ENCODE assay signal across 15 cellular contexts in genomic region chr11:82999232-82999631, GRCh38.
DNase-seq lines count a peak whose midpoint lies in the region; ATAC-seq, FAIRE-seq and TF ChIP-seq lines count a peak whose summit lies in the region.
"Had no signal": no experiment of that assay in that cellular context is flagged by ENCODE, and none has a peak within 500 bp of the region (broad histone marks: within the 10 kb centered on the region; RNA-seq: fewer than 3 reads in every experiment).

No MANE protein-coding gene starts in this region.

- H3K36me3 Mint-ChIP-seq in memory B cell: peaks cover 11% of the 10 kb centered on the region
- peaks cover 15% of the 10 kb centered on the region for H3K36me3 Mint-ChIP-seq in MCF 10A (ENCODE audit: insufficient read depth, unreplicated experiment)

- no peaks in the 10 kb centered on the region for H3K9me3 ChIP-seq in HepG2 (ENCODE audit: low read length)
- no peaks in the 10 kb centered on the region for H3K9me3 ChIP-seq in right lobe of liver
- H3K9me3 ChIP-seq in SU-DHL-6 (ENCODE audit: insufficient read depth, low read length): no peaks in the 10 kb centered on the region
- H3K9me3 ChIP-seq in pancreas: no peaks in the 10 kb centered on the region

- H3K36me3 ChIP-seq in HepG2 (replicated peaks in 1 of 2; ENCODE audit: control insufficient read depth in 1 of 2, insufficient read depth in 2 of 2, low read length in 2 of 2): no peaks in the 10 kb centered on the region; a peak in 1 of 5 replicates
- no peaks in the 10 kb centered on the region for H3K36me3 ChIP-seq in right lobe of liver
- H3K36me3 ChIP-seq in SU-DHL-6 (ENCODE audit: low read length): peaks cover 9% of the 10 kb centered on the region; the same call in 1 of the 2 replicates
- H3K36me3 ChIP-seq in pancreas: no peaks in the 10 kb centered on the region

- FAIRE-seq in HepG2 (lab: Jason Lieb, UNC): no peak
- no peak for FAIRE-seq in pancreas (lab: Jason Lieb, UNC)
- FAIRE-seq: D721Med, G401.6 had no signal

- H4K20me1 ChIP-seq in HepG2 (ENCODE audit: insufficient read depth, low read length) (no peaks in the 10 kb centered on the region), SU-DHL-6 (ENCODE audit: low read depth, low read length) (no peaks in the 10 kb centered on the region; the same call in 1 of the 2 replicates)

- DNase-seq in HepG2 (ENCODE audit: low spot score) (no peak), right lobe of liver (no peak), memory B cell (ENCODE audit: low spot score in 2 of 2) (no peak), MCF 10A (ENCODE audit: unreplicated experiment) (no peak), pancreas (no peak), NCI-H526 treated with DMSO at 0.1 percent for 48 hours (lab: John Stamatoyannopoulos, UW) (no peak)
- DNase-seq: AML-193; CD4-positive, alpha-beta T cell; DMS79 treated with DMSO at 0.1 percent for 48 hours; HCEC 1CT; NCI-H345 had no signal

- H3K4me1 ChIP-seq in HepG2 (ENCODE audit: insufficient read depth, low read length) (peaks cover 54% of the 10 kb centered on the region), right lobe of liver (no peaks in the 10 kb centered on the region), pancreas (peaks cover 0 to 4% (median 0%) of the 10 kb centered on the region in 3 donors)

- H3K4me1 Mint-ChIP-seq in memory B cell: peaks cover 43% of the 10 kb centered on the region
- H3K4me1 Mint-ChIP-seq in MCF 10A (ENCODE audit: insufficient read depth, unreplicated experiment): peaks cover 9% of the 10 kb centered on the region

- H3K79me2 ChIP-seq in HepG2 (ENCODE audit: insufficient read depth, low read length) (peaks cover 4% of the 10 kb centered on the region), SU-DHL-6 (ENCODE audit: insufficient read depth, low read length) (peaks cover 82% of the 10 kb centered on the region)

- no peak overlapping the region for H3K9ac ChIP-seq in HepG2 (ENCODE audit: insufficient read depth, low read depth, low read length)
- no peak overlapping the region for H3K9ac ChIP-seq in SU-DHL-6 (ENCODE audit: low read length)

- POLR2A ChIA-PET in HepG2 (lab: Yijun Ruan, JAX) (interaction anchor here (1.0 to 2.0 kb wide), 2 partner anchors 9 to 10 kb away, joined by 5 to 11 read pairs; no protein-coding TSS in a partner anchor), MCF 10A (lab: Yijun Ruan, JAX) (interaction anchor here (1.0 to 1.1 kb wide), 2 partner anchors 24 to 35 kb away, joined by 4 to 5 read pairs; no protein-coding TSS in a partner anchor)

- ATAC-seq in HepG2 (no peak), right lobe of liver (no peak), memory B cell (ENCODE audit: low read depth) (no peak), pancreas (no peak)
- ATAC-seq: Panc1 had no signal

- TF ChIP-seq EP300 in HepG2 (IDR thresholded peaks at IDR 0.05; ENCODE audit: low read depth in 2 of 2, low read length in 2 of 2): no peak
- no peak for TF ChIP-seq EP300 in HepG2 (CRISPR knock-in tag; IDR thresholded peaks at IDR 0.05; ENCODE audit: borderline replicate concordance)

- CTCF ChIA-PET in HepG2 (lab: Yijun Ruan, JAX; ENCODE audit: low intra/inter-chr PET ratio, low total read pairs): no interaction called here
- CTCF ChIA-PET in MCF 10A (lab: Yijun Ruan, JAX): interaction anchor here (0.6 to 1.4 kb wide), 3 partner anchors 23 to 298 kb away, joined by 3 to 4 read pairs (median 3); no protein-coding TSS in a partner anchor

- H3K27me3 ChIP-seq in HepG2 (ENCODE audit: control insufficient read depth in 1 of 2, insufficient read depth in 2 of 2, low read length in 2 of 2) (no peaks in the 10 kb centered on the region), right lobe of liver (no peaks in the 10 kb centered on the region), SU-DHL-6 (ENCODE audit: low read length) (no peaks in the 10 kb centered on the region), pancreas (no peaks in the 10 kb centered on the region)

- intact Hi-C loops in HepG2 (cut with micrococcal nuclease; ENCODE audit: unreplicated experiment): no loop called here
- intact Hi-C loops in right lobe of liver (cut with DNase I): no loop called here
- intact Hi-C loops in MCF 10A (cut with micrococcal nuclease): no loop called here
- intact Hi-C loops in pancreas (cut with DNase I): no loop called here

- in situ Hi-C loops in HepG2 (cut with HindIII; ENCODE audit: extremely low pct_ligation_motif_present, low pct_unique_long_range_greater_than_20kb): no loop called here

- no peaks in the 10 kb centered on the region for H3K9me3 Mint-ChIP-seq in memory B cell
- H3K9me3 Mint-ChIP-seq in MCF 10A (ENCODE audit: unreplicated experiment): no peaks in the 10 kb centered on the region
- H3K9me3 Mint-ChIP-seq: CD4-positive, alpha-beta T cell had no signal

- H3K4me3 Mint-ChIP-seq in memory B cell (no peak overlapping the region), MCF 10A (ENCODE audit: unreplicated experiment) (no peak overlapping the region)
- H3K4me3 Mint-ChIP-seq: CD4-positive, alpha-beta T cell had no signal

- no peak overlapping the region for H3K27ac ChIP-seq in HepG2 (ENCODE audit: extremely low read length, insufficient read depth, low read length)
- no peak overlapping the region for H3K27ac ChIP-seq in right lobe of liver
- H3K27ac ChIP-seq in SU-DHL-6 (ENCODE audit: low read depth, low read length): peak overlapping the region; percentile 12; the same call in 1 of the 2 replicates
- H3K27ac ChIP-seq in pancreas: no peak overlapping the region

- 0 out of 2 replicates have a peak, but pooled peaks cover 4% of the 10 kb centered on the region for H3F3A ChIP-seq in SU-DHL-6 (ENCODE audit: insufficient read depth)

- H3K4me3 ChIP-seq in HepG2 (replicated peaks in 1 of 3; ENCODE audit: insufficient read depth in 1 of 3, low read depth in 2 of 3, low read length in 3 of 3) (no peak overlapping the region), right lobe of liver (no peak overlapping the region), SU-DHL-6 (ENCODE audit: insufficient read depth, low read length, poor library complexity, severe bottlenecking) (no peak overlapping the region), pancreas (no peak overlapping the region)

- TF ChIP-seq CTCF in HepG2 (CRISPR knock-in tag; IDR thresholded peaks at IDR 0.05): no peak
- no peak for TF ChIP-seq CTCF in right lobe of liver (IDR thresholded peaks at IDR 0.05)
- no peak for TF ChIP-seq CTCF in SU-DHL-6 (IDR thresholded peaks at IDR 0.05; ENCODE audit: insufficient read depth, low read length, poor library complexity, severe bottlenecking)
- TF ChIP-seq CTCF in MCF 10A (IDR thresholded peaks at IDR 0.05; ENCODE audit: unreplicated experiment): no peak
- no peak for TF ChIP-seq CTCF in pancreas (IDR thresholded peaks at IDR 0.05)

- H2AFZ ChIP-seq in HepG2 (ENCODE audit: low read length) (no peak overlapping the region), SU-DHL-6 (ENCODE audit: low read depth, low read length, severe bottlenecking) (no peak overlapping the region)

- H3K27me3 Mint-ChIP-seq in memory B cell (no peaks in the 10 kb centered on the region), MCF 10A (ENCODE audit: insufficient read depth, unreplicated experiment) (no peaks in the 10 kb centered on the region)
- H3K27me3 Mint-ChIP-seq: CD4-positive, alpha-beta T cell had no signal

- H3K27ac Mint-ChIP-seq in memory B cell (peak overlapping the region; percentile 12), MCF 10A (ENCODE audit: low read depth, unreplicated experiment) (no peak overlapping the region)
- H3K27ac Mint-ChIP-seq: CD4-positive, alpha-beta T cell had no signal

- H3K9me2 ChIP-seq in SU-DHL-6 (replicated peaks; ENCODE audit: insufficient read depth, low read length): no peaks in the 10 kb centered on the region

- no peak for TF ChIP-seq RAD21 in HepG2 (CRISPR knock-in tag; IDR thresholded peaks at IDR 0.05)

- no TSS peak for BruUV-seq in HepG2 (replicated peaks; lab: Mats Ljungman, UMichigan)
- no TSS peak for BruUV-seq in MCF 10A (replicated peaks; lab: Mats Ljungman, UMichigan)

- H3K4me2 ChIP-seq in HepG2 (ENCODE audit: low read depth, low read length) (no peak overlapping the region), SU-DHL-6 (ENCODE audit: low read depth, low read length, poor library complexity, severe bottlenecking) (no peak overlapping the region)

- TF ChIP-seq POLR2A in HepG2 (IDR thresholded peaks at IDR 0.05; ENCODE audit: insufficient read depth in 1 of 2, low read depth in 2 of 2, low read length in 2 of 2) (no peak), right lobe of liver (IDR thresholded peaks at IDR 0.05) (no peak)

TF ChIP-seq in HepG2, 621 proteins besides CTCF, POLR2A, EP300 and RAD21:
- TF ChIP-seq ZNF629 (CRISPR knock-in tag; conservative IDR thresholded peaks at IDR 0.05) (peak; percentile 74), ZNF143 (CRISPR knock-in tag; IDR thresholded peaks at IDR 0.05) (no peak), ZFP37 (CRISPR knock-in tag; IDR thresholded peaks at IDR 0.05; ENCODE audit: borderline replicate concordance) (no peak), ZBTB20 (CRISPR knock-in tag; IDR thresholded peaks at IDR 0.05; ENCODE audit: borderline replicate concordance, low read depth) (no peak), ZNF737 (CRISPR knock-in tag; IDR thresholded peaks at IDR 0.05; ENCODE audit: borderline replicate concordance) (no peak)
